In the genomic region with DNA sequence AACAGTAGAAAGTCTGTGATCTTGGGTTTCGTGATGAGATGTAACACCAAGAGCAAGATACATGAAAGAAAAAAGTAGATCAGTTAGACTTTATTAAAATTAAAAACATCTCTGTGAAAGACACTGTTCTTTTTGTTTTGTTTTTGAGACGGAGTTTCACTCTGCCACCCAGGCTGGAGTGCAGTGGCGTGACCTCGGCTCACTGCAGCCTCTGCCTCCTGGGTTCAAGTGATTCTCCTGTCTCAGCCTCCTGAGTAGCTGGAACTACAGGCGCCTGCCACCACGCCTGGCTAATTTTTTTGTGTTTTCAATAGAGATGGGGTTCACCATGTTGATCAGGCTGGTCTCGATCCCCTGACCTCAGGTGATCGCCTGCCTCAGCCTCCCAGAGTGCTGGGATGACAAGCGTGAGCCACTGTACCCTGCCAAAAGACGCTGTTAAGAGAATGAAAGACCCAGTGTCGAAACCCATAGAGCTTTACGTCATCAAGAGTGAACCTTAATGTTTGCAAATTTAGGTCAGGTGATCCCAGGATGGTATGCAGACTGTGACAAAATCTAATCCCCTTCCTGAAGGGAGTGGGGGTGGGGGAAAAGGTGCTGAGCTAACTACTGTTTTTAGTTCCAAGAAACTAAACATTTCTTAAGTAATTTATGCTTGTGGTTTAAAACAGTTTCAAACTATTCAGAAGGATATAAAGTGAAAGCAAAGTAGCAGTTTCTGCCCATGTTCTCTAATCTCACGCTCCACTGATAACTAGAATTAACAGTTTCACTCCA, we compare ENCODE assay signal across 8 cellular contexts. TPM values are rescaled to one million over a fixed set of nuclear protein-coding genes. Genes with fewer than 3 reads are reported as not detected.
DNase-seq lines count a peak whose midpoint lies in the region; ATAC-seq and TF ChIP-seq lines count a peak whose summit lies in the region.

No MANE protein-coding gene starts in this region.

- TF ChIP-seq CTCF in MCF 10A (IDR thresholded peaks at IDR 0.05; ENCODE audit: unreplicated experiment): no peak
- TF ChIP-seq CTCF in breast epithelium (IDR thresholded peaks at IDR 0.05): no peak
- no peak for TF ChIP-seq CTCF in omental fat pad (IDR thresholded peaks at IDR 0.05)

- intact Hi-C loops in MCF 10A (cut with micrococcal nuclease): no loop called here
- intact Hi-C loops in breast epithelium (cut with DNase I; ENCODE audit: low total_unique reads): no loop called here

- no peaks in the 10 kb centered on the region for H3K9me3 Mint-ChIP-seq in MCF 10A (ENCODE audit: unreplicated experiment)

- no peaks in the 10 kb centered on the region for H3K36me3 ChIP-seq in breast epithelium

- DNase-seq in MCF 10A (ENCODE audit: unreplicated experiment) (peak; percentile 41), breast epithelium (ENCODE audit: low spot score in 2 of 2) (no peak), omental fat pad (ENCODE audit: low spot score) (no peak), NCI-H526 treated with DMSO at 0.1 percent for 48 hours (lab: John Stamatoyannopoulos, UW) (no peak), pons (ENCODE audit: low spot score) (no peak), ecto neural progenitor cell (ENCODE audit: low spot score) (no peak)
- DNase-seq in activated T-cell treated with anti-CD3 and anti-CD28 coated beads, Interleukin-2, amount 50 U/mL, for 1 hour: peak; percentile 31

- no TSS peak for BruUV-seq in MCF 10A (replicated peaks; lab: Mats Ljungman, UMichigan)

- no peak overlapping the region for H3K27ac ChIP-seq in breast epithelium

- ATAC-seq in HG03342 (IDR thresholded peaks at IDR 0.05; ENCODE audit: unreplicated experiment) (peak; percentile 95), omental fat pad (ENCODE audit: low FRiP score) (peak; percentile 84)

- no peak overlapping the region for H3K27ac Mint-ChIP-seq in MCF 10A (ENCODE audit: low read depth, unreplicated experiment)

- peaks cover 13% of the 10 kb centered on the region for H3K4me1 Mint-ChIP-seq in MCF 10A (ENCODE audit: insufficient read depth, unreplicated experiment)

- no peaks in the 10 kb centered on the region for H3K4me1 ChIP-seq in breast epithelium

- H3K4me3 ChIP-seq in breast epithelium: no peak overlapping the region

- H3K9me3 ChIP-seq in breast epithelium: no peaks in the 10 kb centered on the region

- no peaks in the 10 kb centered on the region for H3K27me3 ChIP-seq in breast epithelium

- CTCF ChIA-PET in MCF 10A (lab: Yijun Ruan, JAX): interaction anchor here (0.6 to 2.9 kb wide), 5 partner anchors 8 to 235 kb away, joined by 3 to 23 read pairs (median 3); no protein-coding TSS in a partner anchor

- no peak overlapping the region for H3K4me3 Mint-ChIP-seq in MCF 10A (ENCODE audit: unreplicated experiment)

- TF ChIP-seq POLR2A in breast epithelium (IDR thresholded peaks at IDR 0.05): no peak

- H3K27me3 Mint-ChIP-seq in MCF 10A (ENCODE audit: insufficient read depth, unreplicated experiment): no peaks in the 10 kb centered on the region

- peaks cover 69% of the 10 kb centered on the region for H3K36me3 Mint-ChIP-seq in MCF 10A (ENCODE audit: insufficient read depth, unreplicated experiment)

- POLR2A ChIA-PET in MCF 10A (lab: Yijun Ruan, JAX): interaction anchor here (0.6 kb wide), 1 partner anchor 181 kb away, joined by 3 read pairs; no protein-coding TSS in a partner anchor

RNA-seq across cellular contexts. Expression of a gene that starts 8.0 kb away (rescaled TPM):
- 44.3 and 44.8 TPM in 2 replicates for total RNA-seq in MCF 10A (2022)
- total RNA-seq in breast epithelium: 100 to 1,000 TPM in 1 of 3 donors, 10 to 100 TPM in 2; 10.7 to 136 (median 48.8) TPM
- total RNA-seq in omental fat pad: 10 to 100 TPM; 13.2 to 25.1 (median 17.1) TPM

RNA-seq across cellular contexts. Expression of a gene that starts 8.2 kb away (rescaled TPM):
- total RNA-seq in MCF 10A (2022) (16.5 and 21.7 TPM in 2 replicates), breast epithelium (10 to 100 TPM in 2 of 3 donors, 1 to 10 TPM in 1; 8.2 to 25.3 (median 21.0) TPM), omental fat pad (10 to 100 TPM in 1 of 4 donors, 1 to 10 TPM in 3; 6.6 to 13.1 (median 8.7) TPM)

RNA-seq across cellular contexts. Expression of a gene that starts 53.7 kb away (rescaled TPM):
- total RNA-seq in MCF 10A (2022) (28.0 and 32.3 TPM in 2 replicates), breast epithelium (10 to 100 TPM; 41.0 to 63.4 (median 43.2) TPM), omental fat pad (10 to 100 TPM; 20.2 to 31.8 (median 29.8) TPM)

Comparison
In these comparisons a context has a peak if more than half of its experiments do, and no peak if none do; other contexts are left out.
1. DNase-seq: peak in MCF 10A (single experiment) and activated T-cell treated with anti-CD3 and anti-CD28 coated beads, Interleukin-2, amount 50 U/mL, for 1 hour (single experiment); none in breast epithelium (0 of 2), omental fat pad (single experiment), NCI-H526 treated with DMSO at 0.1 percent for 48 hours (single experiment), pons (single experiment) and ecto neural progenitor cell (single experiment).